Comparison of ENCODE assay signal across 20 cellular contexts in the genomic region with DNA sequence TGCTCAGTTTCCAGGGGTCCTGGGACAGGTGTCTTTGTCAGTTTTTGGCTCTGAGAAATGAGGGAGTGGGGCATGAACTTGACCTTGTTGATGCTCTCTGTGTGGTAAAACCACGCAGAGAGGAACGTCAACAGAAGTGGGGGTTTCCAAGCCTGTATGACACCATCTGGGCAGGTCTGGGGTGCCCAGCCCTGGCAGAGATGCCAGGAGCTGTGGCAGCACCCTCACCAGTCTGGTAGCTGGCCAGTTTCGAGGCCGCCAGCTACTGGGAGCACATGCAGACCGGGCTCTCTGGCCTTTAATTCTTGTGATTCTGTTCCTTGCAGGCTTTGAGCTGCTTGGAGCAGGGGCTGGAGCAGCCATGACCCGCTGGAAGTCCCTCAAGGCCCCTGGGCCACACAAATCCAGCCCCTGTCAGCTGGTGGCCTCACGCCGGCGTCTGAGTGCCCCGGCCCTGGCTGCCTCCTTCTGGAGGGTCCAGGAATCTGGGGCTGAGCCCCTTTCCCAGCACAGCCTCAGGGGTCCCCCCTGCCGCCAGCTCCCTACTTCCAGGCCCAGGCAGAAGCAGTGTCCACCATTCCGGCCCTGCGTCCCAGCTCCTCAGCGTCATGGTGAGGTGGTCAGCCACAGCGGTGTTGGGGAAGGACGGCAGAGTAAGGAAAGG. TPM values are rescaled to one million over a fixed set of nuclear protein-coding genes. Genes with fewer than 3 reads are reported as not detected.
"Had no signal": no experiment of that assay in that cellular context is flagged by ENCODE, and none has a peak within 500 bp of the region (broad histone marks: within the 10 kb centered on the region; RNA-seq: fewer than 3 reads in every experiment).

No MANE protein-coding gene starts in this region.

RNA-seq across cellular contexts. Expression of a gene that starts 7.4 kb away (rescaled TPM):
- total RNA-seq: activated CD4-positive, alpha-beta memory T cell treated with anti-CD3 and anti-CD28 coated beads for 36 hours; activated CD4-positive, alpha-beta T cell treated with anti-CD3 and anti-CD28 coated beads for 36 hours; activated CD4-positive, alpha-beta T cell treated with anti-CD3 and anti-CD28 coated beads, Interleukin-2, amount 10 ng/mL, durations not matched to agents 24 days and 14 days; activated CD8-positive, alpha-beta memory T cell treated with anti-CD3 and anti-CD28 coated beads for 36 hours; activated CD8-positive, alpha-beta memory T cell treated with anti-CD3 and anti-CD28 coated beads, Interleukin-2, amount 10 ng/mL, durations not matched to agents 7 days and 5 days; activated CD8-positive, alpha-beta T cell treated with anti-CD3 and anti-CD28 coated beads, Interleukin-2, amount 10 ng/mL, durations not matched to agents 7 days and 5 days; activated naive CD4-positive, alpha-beta T cell treated with anti-CD3 and anti-CD28 coated beads for 36 hours; activated T-helper 1 cell treated with anti-CD3 and anti-CD28 coated beads, Interleukin-12 subunit alpha, Interleukin-12 subunit beta, Interleukin-2, Interleukin-4 antibody, amounts not matched to agents 30 ng/mL and 10 ng/mL and 1 ng/mL, durations not matched to agents 14 hours and 24 hours and 36 hours; activated T-helper 2 cell treated with anti-CD3 and anti-CD28 coated beads, Interferon-gamma antibody, Interleukin-2, Interleukin-4, amounts not matched to agents 10 μg/mL and 5 μg/mL and 100 μg/mL, durations not matched to agents 14 hours and 24 hours and 36 hours; adrenal gland; aorta; body of pancreas; colonic mucosa; dermis microvascular lymphatic vessel endothelial cell; endothelial cell of umbilical vein; fibroblast of lung; fibroblast of villous mesenchyme; gastroesophageal sphincter; glomerular endothelial cell; T-helper 17 cell had no signal
- polyA plus RNA-seq: adrenal gland, aorta, endothelial cell of umbilical vein, fibroblast of lung had no signal
